In the genomic region with DNA sequence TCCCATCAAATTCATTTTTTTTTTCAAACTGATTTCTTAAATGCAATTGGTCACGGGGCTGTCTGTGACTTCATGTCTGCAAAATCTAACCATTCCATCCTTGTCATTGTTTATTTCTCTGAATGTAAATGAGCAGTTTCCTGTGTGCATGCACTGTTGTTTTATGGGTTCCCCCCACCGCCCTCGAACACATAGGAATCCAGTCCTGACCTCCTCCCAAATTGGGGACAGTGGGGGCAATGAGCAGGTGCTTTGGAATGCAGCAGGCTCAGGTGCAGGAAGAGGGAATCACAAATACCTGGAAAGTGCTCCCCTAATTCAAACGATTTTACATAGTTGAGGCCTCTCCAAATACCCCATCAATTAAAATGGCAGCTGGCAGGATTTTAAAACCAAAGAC, we compare ENCODE assay signal across 19 cellular contexts.
"Had no signal": no experiment of that assay in that cellular context is flagged by ENCODE, and none has a peak within 500 bp of the region (broad histone marks: within the 10 kb centered on the region; RNA-seq: fewer than 3 reads in every experiment).

No MANE protein-coding gene starts in this region.

- H3K4me1 ChIP-seq: adrenal gland, left lung, right lobe of liver, stomach, testis, upper lobe of left lung had no signal

- H3K9me3 ChIP-seq: adrenal gland, left lung, ovary, right lobe of liver, stomach, testis, upper lobe of left lung had no signal

- DNase-seq: activated CD4-positive, CD25-positive, alpha-beta regulatory T cell treated with anti-CD3 and anti-CD28 coated beads, Interleukin-2, amount 50 U/mL, for 72 hours; activated CD8-positive, alpha-beta memory T cell treated with anti-CD3 and anti-CD28 coated beads for 24 hours; activated CD8-positive, alpha-beta memory T cell treated with anti-CD3 and anti-CD28 coated beads, Interleukin-2, amount 50 U/mL, for 48 hours; activated gamma-delta T cell; activated T-cell treated with anti-CD3 and anti-CD28 coated beads, Interleukin-2, amount 50 U/mL, for 48 hours; adrenal gland; effector memory CD8-positive, alpha-beta T cell; left lung; naive thymus-derived CD4-positive, alpha-beta T cell; ovary; right lobe of liver; stimulated activated CD4-positive, alpha-beta T cell treated with anti-CD3 and anti-CD28 coated beads, Interleukin-4, amount 100 ng/mL, for 24 hours; stomach; testis; upper lobe of left lung had no signal

- ATAC-seq: activated naive CD4-positive, alpha-beta T cell treated with anti-CD3 and anti-CD28 coated beads, Interleukin-2, amount 50 U/mL, for 72 hours; effector memory CD8-positive, alpha-beta T cell; left lung; naive thymus-derived CD4-positive, alpha-beta T cell; right lobe of liver; stimulated activated effector memory CD8-positive, alpha-beta T cell treated with anti-CD3 and anti-CD28 coated beads, Interleukin-12 subunit alpha, Interleukin-12 subunit beta, amount 100 ng/mL, for 72 hours had no signal

- H3K27ac ChIP-seq: adrenal gland, left lung, ovary, right lobe of liver, stomach, testis, upper lobe of left lung had no signal

- H3K4me3 ChIP-seq: adrenal gland, left lung, ovary, right lobe of liver, stomach, testis, upper lobe of left lung had no signal

- H3K27me3 ChIP-seq: adrenal gland, ovary, right lobe of liver, testis, upper lobe of left lung had no signal

- H3K36me3 ChIP-seq: adrenal gland, left lung, ovary, right lobe of liver, stomach, upper lobe of left lung had no signal

- FAIRE-seq: astrocyte, keratinocyte had no signal
